Comparison of ENCODE assay signal across 1 cellular context in the genomic region with DNA sequence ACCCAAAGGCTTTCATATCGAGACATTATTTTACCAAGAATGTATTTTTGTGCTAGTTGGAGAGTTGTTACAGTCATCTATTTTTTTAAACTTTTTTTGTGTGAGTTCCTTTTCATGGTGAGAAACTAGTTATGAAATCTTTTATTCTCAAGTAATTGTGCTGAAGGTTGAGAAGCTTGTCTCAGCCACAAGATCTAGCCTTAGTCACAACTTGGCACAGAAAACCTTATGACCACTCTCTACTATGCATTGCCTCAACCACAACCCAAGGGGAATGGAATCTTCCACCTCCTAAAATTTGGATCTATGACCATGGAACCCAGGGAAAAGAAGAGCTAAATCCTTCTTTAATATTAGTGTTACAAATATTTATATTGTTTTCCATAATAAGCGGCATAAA.
TF ChIP-seq lines count a peak whose summit lies in the region.

No MANE protein-coding gene starts in this region.

TF ChIP-seq in GM23338, 12 proteins besides CTCF, POLR2A, EP300 and RAD21 (continued from another document):
- TF ChIP-seq, protein P1, sequence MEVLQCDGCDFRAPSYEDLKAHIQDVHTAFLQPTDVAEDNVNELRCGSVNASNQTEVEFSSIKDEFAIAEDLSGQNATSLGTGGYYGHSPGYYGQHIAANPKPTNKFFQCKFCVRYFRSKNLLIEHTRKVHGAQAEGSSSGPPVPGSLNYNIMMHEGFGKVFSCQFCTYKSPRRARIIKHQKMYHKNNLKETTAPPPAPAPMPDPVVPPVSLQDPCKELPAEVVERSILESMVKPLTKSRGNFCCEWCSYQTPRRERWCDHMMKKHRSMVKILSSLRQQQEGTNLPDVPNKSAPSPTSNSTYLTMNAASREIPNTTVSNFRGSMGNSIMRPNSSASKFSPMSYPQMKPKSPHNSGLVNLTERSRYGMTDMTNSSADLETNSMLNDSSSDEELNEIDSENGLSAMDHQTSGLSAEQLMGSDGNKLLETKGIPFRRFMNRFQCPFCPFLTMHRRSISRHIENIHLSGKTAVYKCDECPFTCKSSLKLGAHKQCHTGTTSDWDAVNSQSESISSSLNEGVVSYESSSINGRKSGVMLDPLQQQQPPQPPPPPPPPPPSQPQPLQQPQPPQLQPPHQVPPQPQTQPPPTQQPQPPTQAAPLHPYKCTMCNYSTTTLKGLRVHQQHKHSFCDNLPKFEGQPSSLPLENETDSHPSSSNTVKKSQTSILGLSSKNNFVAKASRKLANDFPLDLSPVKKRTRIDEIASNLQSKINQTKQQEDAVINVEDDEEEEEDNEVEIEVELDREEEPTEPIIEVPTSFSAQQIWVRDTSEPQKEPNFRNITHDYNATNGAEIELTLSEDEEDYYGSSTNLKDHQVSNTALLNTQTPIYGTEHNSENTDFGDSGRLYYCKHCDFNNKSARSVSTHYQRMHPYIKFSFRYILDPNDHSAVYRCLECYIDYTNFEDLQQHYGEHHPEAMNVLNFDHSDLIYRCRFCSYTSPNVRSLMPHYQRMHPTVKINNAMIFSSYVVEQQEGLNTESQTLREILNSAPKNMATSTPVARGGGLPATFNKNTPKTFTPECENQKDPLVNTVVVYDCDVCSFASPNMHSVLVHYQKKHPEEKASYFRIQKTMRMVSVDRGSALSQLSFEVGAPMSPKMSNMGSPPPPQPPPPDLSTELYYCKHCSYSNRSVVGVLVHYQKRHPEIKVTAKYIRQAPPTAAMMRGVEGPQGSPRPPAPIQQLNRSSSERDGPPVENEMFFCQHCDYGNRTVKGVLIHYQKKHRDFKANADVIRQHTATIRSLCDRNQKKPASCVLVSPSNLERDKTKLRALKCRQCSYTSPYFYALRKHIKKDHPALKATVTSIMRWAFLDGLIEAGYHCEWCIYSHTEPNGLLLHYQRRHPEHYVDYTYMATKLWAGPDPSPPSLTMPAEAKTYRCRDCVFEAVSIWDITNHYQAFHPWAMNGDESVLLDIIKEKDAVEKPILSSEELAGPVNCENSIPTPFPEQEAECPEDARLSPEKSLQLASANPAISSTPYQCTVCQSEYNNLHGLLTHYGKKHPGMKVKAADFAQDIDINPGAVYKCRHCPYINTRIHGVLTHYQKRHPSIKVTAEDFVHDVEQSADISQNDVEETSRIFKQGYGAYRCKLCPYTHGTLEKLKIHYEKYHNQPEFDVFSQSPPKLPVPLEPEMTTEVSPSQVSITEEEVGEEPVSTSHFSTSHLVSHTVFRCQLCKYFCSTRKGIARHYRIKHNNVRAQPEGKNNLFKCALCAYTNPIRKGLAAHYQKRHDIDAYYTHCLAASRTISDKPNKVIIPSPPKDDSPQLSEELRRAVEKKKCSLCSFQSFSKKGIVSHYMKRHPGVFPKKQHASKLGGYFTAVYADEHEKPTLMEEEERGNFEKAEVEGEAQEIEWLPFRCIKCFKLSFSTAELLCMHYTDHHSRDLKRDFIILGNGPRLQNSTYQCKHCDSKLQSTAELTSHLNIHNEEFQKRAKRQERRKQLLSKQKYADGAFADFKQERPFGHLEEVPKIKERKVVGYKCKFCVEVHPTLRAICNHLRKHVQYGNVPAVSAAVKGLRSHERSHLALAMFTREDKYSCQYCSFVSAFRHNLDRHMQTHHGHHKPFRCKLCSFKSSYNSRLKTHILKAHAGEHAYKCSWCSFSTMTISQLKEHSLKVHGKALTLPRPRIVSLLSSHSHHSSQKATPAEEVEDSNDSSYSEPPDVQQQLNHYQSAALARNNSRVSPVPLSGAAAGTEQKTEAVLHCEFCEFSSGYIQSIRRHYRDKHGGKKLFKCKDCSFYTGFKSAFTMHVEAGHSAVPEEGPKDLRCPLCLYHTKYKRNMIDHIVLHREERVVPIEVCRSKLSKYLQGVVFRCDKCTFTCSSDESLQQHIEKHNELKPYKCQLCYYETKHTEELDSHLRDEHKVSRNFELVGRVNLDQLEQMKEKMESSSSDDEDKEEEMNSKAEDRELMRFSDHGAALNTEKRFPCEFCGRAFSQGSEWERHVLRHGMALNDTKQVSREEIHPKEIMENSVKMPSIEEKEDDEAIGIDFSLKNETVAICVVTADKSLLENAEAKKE (CRISPR knock-in tag; IDR thresholded peaks at IDR 0.05): no peak
- TF ChIP-seq ZNF114 (CRISPR knock-in tag; IDR thresholded peaks at IDR 0.05): no peak
- no peak for TF ChIP-seq CREB1 (CRISPR knock-in tag; IDR thresholded peaks at IDR 0.05; ENCODE audit: low read depth)
- no peak for TF ChIP-seq JUNB (IDR thresholded peaks at IDR 0.05; ENCODE audit: unreplicated experiment)
- TF ChIP-seq ZNF331 (CRISPR knock-in tag; IDR thresholded peaks at IDR 0.05; ENCODE audit: low read depth): no peak
- TF ChIP-seq POLR2AphosphoS5 (IDR thresholded peaks at IDR 0.05; ENCODE audit: low read depth): no peak
- TF ChIP-seq, protein P2, sequence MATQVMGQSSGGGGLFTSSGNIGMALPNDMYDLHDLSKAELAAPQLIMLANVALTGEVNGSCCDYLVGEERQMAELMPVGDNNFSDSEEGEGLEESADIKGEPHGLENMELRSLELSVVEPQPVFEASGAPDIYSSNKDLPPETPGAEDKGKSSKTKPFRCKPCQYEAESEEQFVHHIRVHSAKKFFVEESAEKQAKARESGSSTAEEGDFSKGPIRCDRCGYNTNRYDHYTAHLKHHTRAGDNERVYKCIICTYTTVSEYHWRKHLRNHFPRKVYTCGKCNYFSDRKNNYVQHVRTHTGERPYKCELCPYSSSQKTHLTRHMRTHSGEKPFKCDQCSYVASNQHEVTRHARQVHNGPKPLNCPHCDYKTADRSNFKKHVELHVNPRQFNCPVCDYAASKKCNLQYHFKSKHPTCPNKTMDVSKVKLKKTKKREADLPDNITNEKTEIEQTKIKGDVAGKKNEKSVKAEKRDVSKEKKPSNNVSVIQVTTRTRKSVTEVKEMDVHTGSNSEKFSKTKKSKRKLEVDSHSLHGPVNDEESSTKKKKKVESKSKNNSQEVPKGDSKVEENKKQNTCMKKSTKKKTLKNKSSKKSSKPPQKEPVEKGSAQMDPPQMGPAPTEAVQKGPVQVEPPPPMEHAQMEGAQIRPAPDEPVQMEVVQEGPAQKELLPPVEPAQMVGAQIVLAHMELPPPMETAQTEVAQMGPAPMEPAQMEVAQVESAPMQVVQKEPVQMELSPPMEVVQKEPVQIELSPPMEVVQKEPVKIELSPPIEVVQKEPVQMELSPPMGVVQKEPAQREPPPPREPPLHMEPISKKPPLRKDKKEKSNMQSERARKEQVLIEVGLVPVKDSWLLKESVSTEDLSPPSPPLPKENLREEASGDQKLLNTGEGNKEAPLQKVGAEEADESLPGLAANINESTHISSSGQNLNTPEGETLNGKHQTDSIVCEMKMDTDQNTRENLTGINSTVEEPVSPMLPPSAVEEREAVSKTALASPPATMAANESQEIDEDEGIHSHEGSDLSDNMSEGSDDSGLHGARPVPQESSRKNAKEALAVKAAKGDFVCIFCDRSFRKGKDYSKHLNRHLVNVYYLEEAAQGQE (IDR thresholded peaks at IDR 0.05; ENCODE audit: unreplicated experiment): no peak
- TF ChIP-seq, protein P3, sequence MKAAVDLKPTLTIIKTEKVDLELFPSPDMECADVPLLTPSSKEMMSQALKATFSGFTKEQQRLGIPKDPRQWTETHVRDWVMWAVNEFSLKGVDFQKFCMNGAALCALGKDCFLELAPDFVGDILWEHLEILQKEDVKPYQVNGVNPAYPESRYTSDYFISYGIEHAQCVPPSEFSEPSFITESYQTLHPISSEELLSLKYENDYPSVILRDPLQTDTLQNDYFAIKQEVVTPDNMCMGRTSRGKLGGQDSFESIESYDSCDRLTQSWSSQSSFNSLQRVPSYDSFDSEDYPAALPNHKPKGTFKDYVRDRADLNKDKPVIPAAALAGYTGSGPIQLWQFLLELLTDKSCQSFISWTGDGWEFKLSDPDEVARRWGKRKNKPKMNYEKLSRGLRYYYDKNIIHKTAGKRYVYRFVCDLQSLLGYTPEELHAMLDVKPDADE (IDR thresholded peaks at IDR 0.05): no peak
- no peak for TF ChIP-seq STAT1 (IDR thresholded peaks at IDR 0.05; ENCODE audit: unreplicated experiment)
- TF ChIP-seq EZH2phosphoT487 (IDR thresholded peaks at IDR 0.05; ENCODE audit: unreplicated experiment): no peak
